Comparison of ENCODE assay signal across 17 cellular contexts in the genomic region with DNA sequence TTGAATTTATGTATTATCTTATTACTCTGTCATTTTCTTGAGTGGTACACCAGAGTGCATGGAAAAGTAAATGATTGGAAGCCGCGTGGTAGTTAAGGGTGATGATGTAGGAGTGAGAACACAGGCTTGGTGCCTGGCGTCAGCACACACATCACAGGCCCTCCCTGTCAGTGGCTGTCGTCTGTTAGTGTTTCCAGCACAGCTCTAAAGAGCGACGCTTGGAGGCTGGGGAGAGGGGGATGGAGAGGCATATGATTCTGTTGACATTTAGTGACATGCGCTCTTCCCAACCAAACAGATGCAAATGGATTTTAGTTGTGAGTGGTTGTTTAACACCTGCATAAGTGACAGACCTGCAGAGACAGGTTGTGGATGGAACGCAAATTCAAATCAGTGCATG.
"Had no signal": no experiment of that assay in that cellular context is flagged by ENCODE, and none has a peak within 500 bp of the region (broad histone marks: within the 10 kb centered on the region; RNA-seq: fewer than 3 reads in every experiment).

No MANE protein-coding gene starts in this region.

- H3K27me3 ChIP-seq: vagina had no signal

- H3K4me3 ChIP-seq: lung, mucosa of descending colon, skin epidermis, thoracic aorta, vagina had no signal

- H3K27ac ChIP-seq: skin epidermis, thoracic aorta, vagina had no signal

- ATAC-seq: left colon; mucosa of descending colon; naive thymus-derived CD8-positive, alpha-beta T cell; stimulated activated naive CD8-positive, alpha-beta T cell treated with anti-CD3 and anti-CD28 coated beads, Interleukin-15, amount 100 ng/mL, for 72 hours had no signal

- H3K36me3 ChIP-seq: thoracic aorta, vagina had no signal

- H3K4me1 ChIP-seq: vagina had no signal

- H3K9me3 ChIP-seq: mucosa of descending colon, thoracic aorta, vagina had no signal

- DNase-seq: activated CD4-positive, alpha-beta memory T cell treated with anti-CD3 and anti-CD28 coated beads for 36 hours; activated CD4-positive, CD25-positive, alpha-beta regulatory T cell treated with anti-CD3 and anti-CD28 coated beads, Interleukin-2, amount 50 U/mL, for 72 hours; activated gamma-delta T cell; activated T-cell treated with anti-CD3 and anti-CD28 coated beads, Interleukin-2, amount 50 U/mL, for 48 hours; amygdala; hypothalamus; immature natural killer cell; left colon; mucosa of descending colon; naive thymus-derived CD8-positive, alpha-beta T cell; posterior cingulate gyrus; stimulated activated CD4-positive, alpha-beta T cell treated with anti-CD3 and anti-CD28 coated beads, Interleukin-4, amount 100 ng/mL, for 4 hours; stimulated activated naive CD8-positive, alpha-beta T cell treated with anti-CD3 and anti-CD28 coated beads, Interleukin-15, amount 100 ng/mL, for 72 hours had no signal
